ENCODE assay signal across 9 cellular contexts in the genomic region with DNA sequence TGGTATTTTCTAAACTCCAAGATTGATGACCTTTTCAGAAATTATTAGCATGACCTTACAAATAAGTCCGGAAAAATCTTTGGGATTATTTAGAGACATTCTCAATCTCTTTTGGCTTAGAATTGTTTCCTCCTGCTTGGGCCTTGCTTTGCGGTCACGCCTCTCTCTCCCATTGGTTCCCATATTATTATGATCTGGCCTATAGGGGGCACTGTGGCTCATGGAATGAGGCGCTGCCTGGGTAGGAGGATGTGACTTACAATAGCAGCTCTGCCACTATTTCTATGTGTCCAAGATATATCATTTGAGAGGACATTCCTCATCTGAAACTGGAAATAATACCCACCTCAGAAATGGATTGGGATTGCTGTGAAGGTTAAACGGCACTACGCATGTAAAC.
DNase-seq lines count a peak whose midpoint lies in the region; ATAC-seq, FAIRE-seq and TF ChIP-seq lines count a peak whose summit lies in the region.
"Had no signal": no experiment of that assay in that cellular context is flagged by ENCODE, and none has a peak within 500 bp of the region (broad histone marks: within the 10 kb centered on the region; RNA-seq: fewer than 3 reads in every experiment).

No MANE protein-coding gene starts in this region.

- no peaks in the 10 kb centered on the region for H3K27me3 ChIP-seq in bronchial epithelial cell (ENCODE audit: control insufficient read depth, insufficient read depth, low read length)
- H3K27me3 ChIP-seq: SJSA1 had no signal

- no peaks in the 10 kb centered on the region for H3K4me1 Mint-ChIP-seq in activated naive CD4-positive, alpha-beta T cell treated with anti-CD3 and anti-CD28 coated beads, Interleukin-2, amount 10 ng/mL, durations not matched to agents 7 days and 5 days

- no peaks in the 10 kb centered on the region for H3K27me3 Mint-ChIP-seq in activated naive CD4-positive, alpha-beta T cell treated with anti-CD3 and anti-CD28 coated beads, Interleukin-2, amount 10 ng/mL, durations not matched to agents 7 days and 5 days

- ATAC-seq in GM18870 (IDR thresholded peaks at IDR 0.05; ENCODE audit: unreplicated experiment) (peak; percentile 56), HG02759 (IDR thresholded peaks at IDR 0.05; ENCODE audit: unreplicated experiment) (no peak)

- H3K36me3 Mint-ChIP-seq in activated naive CD4-positive, alpha-beta T cell treated with anti-CD3 and anti-CD28 coated beads, Interleukin-2, amount 10 ng/mL, durations not matched to agents 7 days and 5 days: no peaks in the 10 kb centered on the region

- no peaks in the 10 kb centered on the region for H3K9me3 Mint-ChIP-seq in activated naive CD4-positive, alpha-beta T cell treated with anti-CD3 and anti-CD28 coated beads, Interleukin-2, amount 10 ng/mL, durations not matched to agents 7 days and 5 days

- CTCF ChIA-PET in activated naive CD4-positive, alpha-beta T cell treated with anti-CD3 and anti-CD28 coated beads, Interleukin-2, amount 10 ng/mL, durations not matched to agents 7 days and 5 days (lab: Charles Lee): interaction anchor here (1.1 to 3.2 kb wide), 4 partner anchors 10 to 538 kb away, joined by 3 to 24 read pairs (median 6); no protein-coding TSS in a partner anchor

- H3K27ac Mint-ChIP-seq in activated naive CD4-positive, alpha-beta T cell treated with anti-CD3 and anti-CD28 coated beads, Interleukin-2, amount 10 ng/mL, durations not matched to agents 7 days and 5 days: no peak overlapping the region

- TF ChIP-seq CTCF in bronchial epithelial cell (IDR thresholded peaks at IDR 0.05; ENCODE audit: insufficient read depth, low read length, severe bottlenecking): peak; percentile 49

- peak; percentile 40 for FAIRE-seq in bronchial epithelial cell (lab: Jason Lieb, UNC)

- DNase-seq in Caki2 (ENCODE audit: low read depth) (peak; percentile 62), NCI-H187 treated with DMSO at 0.1 percent for 48 hours (lab: John Stamatoyannopoulos, UW) (peak; percentile 28), bronchial epithelial cell (ENCODE audit: low read depth) (peak; percentile 57), occipital lobe (lab: John Stamatoyannopoulos, UW) (peak; percentile 2)
- no peak for DNase-seq in activated naive CD4-positive, alpha-beta T cell treated with anti-CD3 and anti-CD28 coated beads, Interleukin-2, amount 10 ng/mL, durations not matched to agents 7 days and 5 days
- no peak for DNase-seq in activated naive CD4-positive, alpha-beta T cell treated with Interleukin-2 at 50 U/mL for 16 hours

- in situ Hi-C loops in Caki2 (cut with HindIII; ENCODE audit: low pct_unique_long_range_greater_than_20kb, low sequenced_read_pairs): no loop called here

- no peak overlapping the region for H3K4me3 Mint-ChIP-seq in activated naive CD4-positive, alpha-beta T cell treated with anti-CD3 and anti-CD28 coated beads, Interleukin-2, amount 10 ng/mL, durations not matched to agents 7 days and 5 days

- no peak overlapping the region for H3K4me3 ChIP-seq in bronchial epithelial cell (ENCODE audit: low read depth, low read length)
- H3K4me3 ChIP-seq: SJSA1 had no signal

- H3K36me3 ChIP-seq in bronchial epithelial cell (ENCODE audit: control insufficient read depth, insufficient read depth, low read length): no peaks in the 10 kb centered on the region
- H3K36me3 ChIP-seq: SJSA1 had no signal

Comparison
In these comparisons a context has a peak if more than half of its experiments do, and no peak if none do; other contexts are left out.
1. DNase-seq: peak in Caki2 (single experiment), NCI-H187 treated with DMSO at 0.1 percent for 48 hours (single experiment), bronchial epithelial cell (single experiment) and occipital lobe (single experiment); none in activated naive CD4-positive, alpha-beta T cell treated with anti-CD3 and anti-CD28 coated beads, Interleukin-2, amount 10 ng/mL, durations not matched to agents 7 days and 5 days (single experiment) and activated naive CD4-positive, alpha-beta T cell treated with Interleukin-2 at 50 U/mL for 16 hours (single experiment).